ENCODE assay signal across 25 cellular contexts in the genomic region with DNA sequence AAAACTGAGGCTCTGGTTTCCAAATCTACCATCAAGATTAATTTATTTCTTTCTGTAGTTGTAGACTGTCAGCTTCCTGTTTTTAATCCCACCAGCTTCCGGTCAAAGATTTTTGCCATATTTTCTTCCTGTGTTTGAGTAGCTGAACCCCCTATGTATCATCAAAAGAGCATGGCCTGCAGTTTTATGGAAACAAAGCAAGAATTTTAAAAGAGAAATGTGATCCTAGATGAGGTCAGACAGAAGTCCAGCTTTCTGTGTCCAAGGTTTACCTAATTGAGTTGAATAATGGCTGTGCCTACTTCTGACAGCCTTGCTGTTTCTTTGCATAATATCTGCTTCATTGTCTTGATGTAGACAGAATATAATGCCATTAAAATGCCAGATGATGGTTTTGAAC.
DNase-seq lines count a peak whose midpoint lies in the region; ATAC-seq and TF ChIP-seq lines count a peak whose summit lies in the region.
"Had no signal": no experiment of that assay in that cellular context is flagged by ENCODE, and none has a peak within 500 bp of the region (broad histone marks: within the 10 kb centered on the region; RNA-seq: fewer than 3 reads in every experiment).

No MANE protein-coding gene starts in this region.

- peaks cover 2% of the 10 kb centered on the region for H3K36me3 ChIP-seq in cardiac muscle cell
- peaks cover 10% of the 10 kb centered on the region for H3K36me3 ChIP-seq in thymus (ENCODE audit: control insufficient read depth, insufficient read depth)
- H3K36me3 ChIP-seq: gastroesophageal sphincter, lower lobe of right lung, neutrophil had no signal

- ATAC-seq in left cardiac atrium (no peak), SK-N-SH treated with all-trans-retinoic acid at 6 μM for 48 hours (peak; percentile 67), GM19467 (IDR thresholded peaks at IDR 0.05; ENCODE audit: unreplicated experiment) (no peak)
- ATAC-seq: gastroesophageal sphincter; HCT116; lower lobe of right lung; stimulated activated memory B cell treated with anti-CD40 and anti-IgM and Interleukin-4, amounts not matched to agents 10 μg/mL and 1 μg/mL and 100 μg/mL, for 72 hours had no signal

- peak overlapping the region; percentile 51 for H3K27ac ChIP-seq in cardiac muscle cell
- H3K27ac ChIP-seq in thymus (ENCODE audit: low read depth): no peak overlapping the region
- H3K27ac ChIP-seq: C4-2B, gastroesophageal sphincter, lower lobe of right lung, neutrophil, PC-9 had no signal

- H3K27me3 ChIP-seq in cardiac muscle cell: no peaks in the 10 kb centered on the region
- H3K27me3 ChIP-seq in thymus (ENCODE audit: control insufficient read depth, insufficient read depth): no peaks in the 10 kb centered on the region
- H3K27me3 ChIP-seq: gastroesophageal sphincter, neutrophil had no signal

- H3K4me3 ChIP-seq in cardiac muscle cell: no peak overlapping the region
- H3K4me3 ChIP-seq in fibroblast of mammary gland (ENCODE audit: control insufficient read depth, low read depth, low read length): no peak overlapping the region
- H3K4me3 ChIP-seq in thymus (ENCODE audit: low read length): peak overlapping the region; percentile 13
- H3K4me3 ChIP-seq: gastroesophageal sphincter, lower lobe of right lung, PC-9, smooth muscle cell had no signal

- WGBS in thymus: 68% methylated on average over 1 of the region's 1 CpG

- H3K4me1 ChIP-seq in cardiac muscle cell (ENCODE audit: low read depth) (peaks cover 9% of the 10 kb centered on the region), thymus (ENCODE audit: control insufficient read depth, insufficient read depth, low read length) (peaks cover 12% of the 10 kb centered on the region)
- H3K4me1 ChIP-seq: lower lobe of right lung had no signal

- DNase-seq in cardiac muscle cell (ENCODE audit: low read depth in 1 of 2, low spot score in 1 of 2) (no peak), left cardiac atrium (no peak), fibroblast of mammary gland (ENCODE audit: low read depth) (peak; percentile 15), kidney glomerular epithelial cell (lab: John Stamatoyannopoulos, UW) (no peak), Ammon's horn (ENCODE audit: low spot score) (no peak)
- DNase-seq: activated CD4-positive, alpha-beta T cell treated with anti-CD3 and anti-CD28 coated beads, Interleukin-2, amount 10 ng/mL, durations not matched to agents 24 days and 14 days; activated CD8-positive, alpha-beta memory T cell treated with anti-CD3 and anti-CD28 coated beads, Interleukin-2, amount 50 U/mL, for 4 hours; activated effector memory CD4-positive, alpha-beta T cell treated with Interleukin-2 at 50 U/mL for 16 hours; islet precursor cell; KG1; lower lobe of right lung; NCI-H1048; NCI-H2029 treated with DMSO at 0.1 percent for 48 hours; NCI-H226; PC-9; SHP77 had no signal

- intact Hi-C loops in left cardiac atrium (cut with DNase I): no loop called here

- H3K9me3 ChIP-seq in cardiac muscle cell (ENCODE audit: low read depth) (no peaks in the 10 kb centered on the region), thymus (ENCODE audit: control insufficient read depth) (peaks cover 3% of the 10 kb centered on the region)
- H3K9me3 ChIP-seq: lower lobe of right lung, neutrophil had no signal

- TF ChIP-seq CTCF in cardiac muscle cell (IDR thresholded peaks at IDR 0.05; ENCODE audit: low read depth, low read length): no peak
- no peak for TF ChIP-seq CTCF in fibroblast of mammary gland (conservative IDR thresholded peaks at IDR 0.05; ENCODE audit: control insufficient read depth, insufficient read depth, low read depth, low read length)

TF ChIP-seq in SK-N-SH treated with all-trans-retinoic acid at 6 μM for 48 hours, 23 proteins besides CTCF, POLR2A, EP300 and RAD21:
- TF ChIP-seq TCF4 (CRISPR knock-in tag; IDR thresholded peaks at IDR 0.05; ENCODE audit: borderline replicate concordance): no peak
- TF ChIP-seq, protein P1, sequence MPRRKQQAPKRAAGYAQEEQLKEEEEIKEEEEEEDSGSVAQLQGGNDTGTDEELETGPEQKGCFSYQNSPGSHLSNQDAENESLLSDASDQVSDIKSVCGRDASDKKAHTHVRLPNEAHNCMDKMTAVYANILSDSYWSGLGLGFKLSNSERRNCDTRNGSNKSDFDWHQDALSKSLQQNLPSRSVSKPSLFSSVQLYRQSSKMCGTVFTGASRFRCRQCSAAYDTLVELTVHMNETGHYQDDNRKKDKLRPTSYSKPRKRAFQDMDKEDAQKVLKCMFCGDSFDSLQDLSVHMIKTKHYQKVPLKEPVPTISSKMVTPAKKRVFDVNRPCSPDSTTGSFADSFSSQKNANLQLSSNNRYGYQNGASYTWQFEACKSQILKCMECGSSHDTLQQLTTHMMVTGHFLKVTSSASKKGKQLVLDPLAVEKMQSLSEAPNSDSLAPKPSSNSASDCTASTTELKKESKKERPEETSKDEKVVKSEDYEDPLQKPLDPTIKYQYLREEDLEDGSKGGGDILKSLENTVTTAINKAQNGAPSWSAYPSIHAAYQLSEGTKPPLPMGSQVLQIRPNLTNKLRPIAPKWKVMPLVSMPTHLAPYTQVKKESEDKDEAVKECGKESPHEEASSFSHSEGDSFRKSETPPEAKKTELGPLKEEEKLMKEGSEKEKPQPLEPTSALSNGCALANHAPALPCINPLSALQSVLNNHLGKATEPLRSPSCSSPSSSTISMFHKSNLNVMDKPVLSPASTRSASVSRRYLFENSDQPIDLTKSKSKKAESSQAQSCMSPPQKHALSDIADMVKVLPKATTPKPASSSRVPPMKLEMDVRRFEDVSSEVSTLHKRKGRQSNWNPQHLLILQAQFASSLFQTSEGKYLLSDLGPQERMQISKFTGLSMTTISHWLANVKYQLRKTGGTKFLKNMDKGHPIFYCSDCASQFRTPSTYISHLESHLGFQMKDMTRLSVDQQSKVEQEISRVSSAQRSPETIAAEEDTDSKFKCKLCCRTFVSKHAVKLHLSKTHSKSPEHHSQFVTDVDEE (CRISPR knock-in tag; IDR thresholded peaks at IDR 0.05): no peak
- TF ChIP-seq, protein P2, sequence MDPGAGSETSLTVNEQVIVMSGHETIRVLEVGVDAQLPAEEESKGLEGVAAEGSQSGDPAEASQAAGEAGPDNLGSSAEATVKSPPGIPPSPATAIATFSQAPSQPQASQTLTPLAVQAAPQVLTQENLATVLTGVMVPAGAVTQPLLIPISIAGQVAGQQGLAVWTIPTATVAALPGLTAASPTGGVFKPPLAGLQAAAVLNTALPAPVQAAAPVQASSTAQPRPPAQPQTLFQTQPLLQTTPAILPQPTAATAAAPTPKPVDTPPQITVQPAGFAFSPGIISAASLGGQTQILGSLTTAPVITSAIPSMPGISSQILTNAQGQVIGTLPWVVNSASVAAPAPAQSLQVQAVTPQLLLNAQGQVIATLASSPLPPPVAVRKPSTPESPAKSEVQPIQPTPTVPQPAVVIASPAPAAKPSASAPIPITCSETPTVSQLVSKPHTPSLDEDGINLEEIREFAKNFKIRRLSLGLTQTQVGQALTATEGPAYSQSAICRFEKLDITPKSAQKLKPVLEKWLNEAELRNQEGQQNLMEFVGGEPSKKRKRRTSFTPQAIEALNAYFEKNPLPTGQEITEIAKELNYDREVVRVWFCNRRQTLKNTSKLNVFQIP (CRISPR knock-in tag; IDR thresholded peaks at IDR 0.05; ENCODE audit: borderline replicate concordance, low read depth): no peak
- TF ChIP-seq BACH2 (CRISPR knock-in tag; IDR thresholded peaks at IDR 0.05; ENCODE audit: borderline replicate concordance): no peak
- no peak for TF ChIP-seq ZFP3 (CRISPR knock-in tag; IDR thresholded peaks at IDR 0.05)
- TF ChIP-seq ZFP30 (CRISPR knock-in tag; IDR thresholded peaks at IDR 0.05): no peak
- no peak for TF ChIP-seq PPARA (CRISPR knock-in tag; IDR thresholded peaks at IDR 0.05; ENCODE audit: borderline replicate concordance)
- no peak for TF ChIP-seq ZC3H10 (CRISPR knock-in tag; IDR thresholded peaks at IDR 0.05)
- TF ChIP-seq, protein P3, sequence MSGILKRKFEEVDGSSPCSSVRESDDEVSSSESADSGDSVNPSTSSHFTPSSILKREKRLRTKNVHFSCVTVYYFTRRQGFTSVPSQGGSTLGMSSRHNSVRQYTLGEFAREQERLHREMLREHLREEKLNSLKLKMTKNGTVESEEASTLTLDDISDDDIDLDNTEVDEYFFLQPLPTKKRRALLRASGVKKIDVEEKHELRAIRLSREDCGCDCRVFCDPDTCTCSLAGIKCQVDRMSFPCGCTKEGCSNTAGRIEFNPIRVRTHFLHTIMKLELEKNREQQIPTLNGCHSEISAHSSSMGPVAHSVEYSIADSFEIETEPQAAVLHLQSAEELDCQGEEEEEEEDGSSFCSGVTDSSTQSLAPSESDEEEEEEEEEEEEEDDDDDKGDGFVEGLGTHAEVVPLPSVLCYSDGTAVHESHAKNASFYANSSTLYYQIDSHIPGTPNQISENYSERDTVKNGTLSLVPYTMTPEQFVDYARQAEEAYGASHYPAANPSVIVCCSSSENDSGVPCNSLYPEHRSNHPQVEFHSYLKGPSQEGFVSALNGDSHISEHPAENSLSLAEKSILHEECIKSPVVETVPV (CRISPR knock-in tag; IDR thresholded peaks at IDR 0.05): no peak
- TF ChIP-seq ARNTL (CRISPR knock-in tag; IDR thresholded peaks at IDR 0.05; ENCODE audit: borderline replicate concordance, low read depth): no peak
- no peak for TF ChIP-seq ESRRG (CRISPR knock-in tag; IDR thresholded peaks at IDR 0.05)
- TF ChIP-seq ISL1 (CRISPR knock-in tag; IDR thresholded peaks at IDR 0.05): no peak
- TF ChIP-seq ZNF8 (CRISPR knock-in tag; IDR thresholded peaks at IDR 0.05): no peak
